Comparison of ENCODE assay signal across 23 cellular contexts in genomic region chrX:150625107-150625506, GRCh38.
"Had no signal": no experiment of that assay in that cellular context is flagged by ENCODE, and none has a peak within 500 bp of the region (broad histone marks: within the 10 kb centered on the region; RNA-seq: fewer than 3 reads in every experiment).

No MANE protein-coding gene starts in this region.

- H3K4me3 Mint-ChIP-seq: dendritic cell treated with granulocyte-macrophage colony-stimulating factor and Interleukin-4, amounts not matched to agents 40 ng/mL and 50 ng/mL, for 4 days; mesothelial cell of epicardium; naive B cell had no signal

- FAIRE-seq: endothelial cell of umbilical vein, frontal cortex, islet of Langerhans, keratinocyte had no signal

- H3K4me3 ChIP-seq: colonic mucosa, esophagus muscularis mucosa, gastroesophageal sphincter, heart right ventricle, left lung, lower lobe of right lung, mucosa of descending colon had no signal

- H3K4me1 ChIP-seq: colonic mucosa, esophagus muscularis mucosa, foreskin keratinocyte, gastroesophageal sphincter, heart right ventricle, left lung, lower lobe of right lung had no signal

- ATAC-seq: foreskin keratinocyte, gastroesophageal sphincter, heart right ventricle, left cardiac atrium, left lung, left ventricle myocardium superior, lower lobe of right lung, mucosa of descending colon had no signal

- H3K27ac ChIP-seq: colonic mucosa, esophagus muscularis mucosa, foreskin keratinocyte, gastroesophageal sphincter, heart right ventricle, left lung, lower lobe of right lung had no signal

- H3K9me3 ChIP-seq: colonic mucosa, esophagus muscularis mucosa, gastroesophageal sphincter, heart right ventricle, left lung, lower lobe of right lung, mucosa of descending colon had no signal

- H3K27me3 ChIP-seq: colonic mucosa, esophagus muscularis mucosa, foreskin keratinocyte, gastroesophageal sphincter, heart right ventricle, left lung had no signal

- H3K27me3 Mint-ChIP-seq: dendritic cell treated with granulocyte-macrophage colony-stimulating factor and Interleukin-4, amounts not matched to agents 40 ng/mL and 50 ng/mL, for 4 days; naive B cell had no signal

- H3K27ac Mint-ChIP-seq: dendritic cell treated with granulocyte-macrophage colony-stimulating factor and Interleukin-4, amounts not matched to agents 40 ng/mL and 50 ng/mL, for 4 days; mesothelial cell of epicardium; naive B cell had no signal

- DNase-seq: colonic mucosa; cortex of kidney; effector CD8-positive, alpha-beta T cell; foreskin keratinocyte; glutamatergic neuron; head of caudate nucleus; heart right ventricle; hippocampal formation; left cardiac atrium; left lung; left ventricle myocardium superior; lower lobe of right lung; mesenchymal stem cell; mucosa of descending colon; naive B cell had no signal

- H3K36me3 ChIP-seq: colonic mucosa had no signal

- H3K9me3 Mint-ChIP-seq: dendritic cell treated with granulocyte-macrophage colony-stimulating factor and Interleukin-4, amounts not matched to agents 40 ng/mL and 50 ng/mL, for 4 days had no signal
